In genomic region chr7:148650232-148650858, GRCh38 we compare ENCODE assay signal across 20 cellular contexts. TPM values are rescaled to one million over a fixed set of nuclear protein-coding genes. Genes with fewer than 3 reads are reported as not detected.
DNase-seq lines count a peak whose midpoint lies in the region; ATAC-seq, FAIRE-seq and TF ChIP-seq lines count a peak whose summit lies in the region.
"Had no signal": no experiment of that assay in that cellular context is flagged by ENCODE, and none has a peak within 500 bp of the region (broad histone marks: within the 10 kb centered on the region; RNA-seq: fewer than 3 reads in every experiment).

No MANE protein-coding gene starts in this region.

- no peak for ATAC-seq in HG02588 (IDR thresholded peaks at IDR 0.05; ENCODE audit: unreplicated experiment)
- ATAC-seq in gastrocnemius medialis: no peak
- ATAC-seq in GM18861 (IDR thresholded peaks at IDR 0.05; ENCODE audit: unreplicated experiment): no peak
- ATAC-seq: naive thymus-derived CD4-positive, alpha-beta T cell; T-cell had no signal

- H3K36me3 Mint-ChIP-seq in nephron progenitor cell (ENCODE audit: low read depth): no peaks in the 10 kb centered on the region
- H3K36me3 Mint-ChIP-seq: activated naive CD8-positive, alpha-beta T cell treated with anti-CD3 and anti-CD28 coated beads, Interleukin-2, amount 10 ng/mL, durations not matched to agents 7 days and 5 days; CD14-positive monocyte; naive thymus-derived CD4-positive, alpha-beta T cell; T-cell had no signal

- no peak for TF ChIP-seq CTCF in AG10803 (conservative IDR thresholded peaks at IDR 0.05; ENCODE audit: low read length)
- no peak for TF ChIP-seq CTCF in nephron progenitor cell (IDR thresholded peaks at IDR 0.05)
- no peak for TF ChIP-seq CTCF in gastrocnemius medialis (IDR thresholded peaks at IDR 0.05 in 4 of 5, conservative IDR thresholded peaks at IDR 0.05 in 1 of 5)

- no peaks in the 10 kb centered on the region for H3K36me3 ChIP-seq in gastrocnemius medialis

- H3K4me1 ChIP-seq in gastrocnemius medialis: no peaks in the 10 kb centered on the region

- H3K9me3 Mint-ChIP-seq in nephron progenitor cell: no peaks in the 10 kb centered on the region
- H3K9me3 Mint-ChIP-seq: activated naive CD8-positive, alpha-beta T cell treated with anti-CD3 and anti-CD28 coated beads, Interleukin-2, amount 10 ng/mL, durations not matched to agents 7 days and 5 days; T-cell had no signal

- no peak overlapping the region for H3K4me3 Mint-ChIP-seq in nephron progenitor cell
- H3K4me3 Mint-ChIP-seq: activated naive CD8-positive, alpha-beta T cell treated with anti-CD3 and anti-CD28 coated beads, Interleukin-2, amount 10 ng/mL, durations not matched to agents 7 days and 5 days; CD14-positive monocyte; naive thymus-derived CD4-positive, alpha-beta T cell; T-cell had no signal

- H3K27me3 Mint-ChIP-seq in nephron progenitor cell (ENCODE audit: low read depth, poor library complexity): peaks cover 12% of the 10 kb centered on the region

- no peak overlapping the region for H3K27ac Mint-ChIP-seq in nephron progenitor cell
- H3K27ac Mint-ChIP-seq: activated naive CD8-positive, alpha-beta T cell treated with anti-CD3 and anti-CD28 coated beads, Interleukin-2, amount 10 ng/mL, durations not matched to agents 7 days and 5 days; CD14-positive monocyte; naive thymus-derived CD4-positive, alpha-beta T cell; T-cell had no signal

- TF ChIP-seq POLR2A in gastrocnemius medialis (IDR thresholded peaks at IDR 0.05): no peak

- no peak overlapping the region for H3K27ac ChIP-seq in gastrocnemius medialis

- no peaks in the 10 kb centered on the region for H3K9me3 ChIP-seq in gastrocnemius medialis

- H3K4me3 ChIP-seq in AG10803 (ENCODE audit: low read length) (no peak overlapping the region), gastrocnemius medialis (no peak overlapping the region)

- no peaks in the 10 kb centered on the region for H3K27me3 ChIP-seq in gastrocnemius medialis

- peak; percentile 65 for DNase-seq in AG10803 (ENCODE audit: low read depth)
- peak; percentile 23 for DNase-seq in HTR-8/SVneo (ENCODE audit: insufficient read length, low spot score)
- peak; percentile 76 for DNase-seq in astrocyte of the hippocampus (ENCODE audit: low read depth, low spot score)
- DNase-seq in kidney tubule cell (ENCODE audit: low spot score): peak; percentile 77
- no peak for DNase-seq in nephron progenitor cell
- DNase-seq in gastrocnemius medialis: no peak
- DNase-seq: activated naive CD8-positive, alpha-beta T cell treated with anti-CD3 and anti-CD28 coated beads, Interleukin-2, amount 10 ng/mL, durations not matched to agents 7 days and 5 days; activated T-cell treated with anti-CD3 and anti-CD28 coated beads, Interleukin-2, amount 50 U/mL, for 1 hour; naive thymus-derived CD4-positive, alpha-beta T cell; NCI-H345; OCI-M1; retina; stimulated activated CD4-positive, alpha-beta T cell treated with anti-CD3 and anti-CD28 coated beads, Interleukin-2, amount 100 ng/mL, for 48 hours; T-cell had no signal

- intact Hi-C loops in gastrocnemius medialis (cut with DNase I; ENCODE audit: low total_unique reads): no loop called here

- in situ Hi-C loops in gastrocnemius medialis (cut with MboI; ENCODE audit: low sequenced_read_pairs in 4 of 4): no loop called here

- no peaks in the 10 kb centered on the region for H3K4me1 Mint-ChIP-seq in nephron progenitor cell
- H3K4me1 Mint-ChIP-seq: activated naive CD8-positive, alpha-beta T cell treated with anti-CD3 and anti-CD28 coated beads, Interleukin-2, amount 10 ng/mL, durations not matched to agents 7 days and 5 days; T-cell had no signal

- FAIRE-seq in HTR-8/SVneo (lab: Jason Lieb, UNC): no peak

RNA-seq across cellular contexts. Expression of gene CUL1, which starts 48.4 kb away (rescaled TPM):
- 100 to 1,000 TPM in 1 of 4 donors, 10 to 100 TPM in 3; 78.7 to 101 (median 84.6) TPM for total RNA-seq in gastrocnemius medialis

RNA-seq across cellular contexts. Expression of gene C7orf33, which starts 59.8 kb away (rescaled TPM):
- total RNA-seq in gastrocnemius medialis: not detected
- total RNA-seq: activated naive CD8-positive, alpha-beta T cell treated with anti-CD3 and anti-CD28 coated beads, Interleukin-2, amount 10 ng/mL, durations not matched to agents 7 days and 5 days; glomerular endothelial cell; H4; naive thymus-derived CD4-positive, alpha-beta T cell; T-cell; ureter had no signal

Comparison
In these comparisons a context has a peak if more than half of its experiments do, and no peak if none do; other contexts are left out.
1. DNase-seq: peak in AG10803 (single experiment), HTR-8/SVneo (single experiment), astrocyte of the hippocampus (single experiment) and kidney tubule cell (single experiment); none in nephron progenitor cell (single experiment) and gastrocnemius medialis (0 of 2).